21 cellular contexts compared by ENCODE assay signal in the genomic region with DNA sequence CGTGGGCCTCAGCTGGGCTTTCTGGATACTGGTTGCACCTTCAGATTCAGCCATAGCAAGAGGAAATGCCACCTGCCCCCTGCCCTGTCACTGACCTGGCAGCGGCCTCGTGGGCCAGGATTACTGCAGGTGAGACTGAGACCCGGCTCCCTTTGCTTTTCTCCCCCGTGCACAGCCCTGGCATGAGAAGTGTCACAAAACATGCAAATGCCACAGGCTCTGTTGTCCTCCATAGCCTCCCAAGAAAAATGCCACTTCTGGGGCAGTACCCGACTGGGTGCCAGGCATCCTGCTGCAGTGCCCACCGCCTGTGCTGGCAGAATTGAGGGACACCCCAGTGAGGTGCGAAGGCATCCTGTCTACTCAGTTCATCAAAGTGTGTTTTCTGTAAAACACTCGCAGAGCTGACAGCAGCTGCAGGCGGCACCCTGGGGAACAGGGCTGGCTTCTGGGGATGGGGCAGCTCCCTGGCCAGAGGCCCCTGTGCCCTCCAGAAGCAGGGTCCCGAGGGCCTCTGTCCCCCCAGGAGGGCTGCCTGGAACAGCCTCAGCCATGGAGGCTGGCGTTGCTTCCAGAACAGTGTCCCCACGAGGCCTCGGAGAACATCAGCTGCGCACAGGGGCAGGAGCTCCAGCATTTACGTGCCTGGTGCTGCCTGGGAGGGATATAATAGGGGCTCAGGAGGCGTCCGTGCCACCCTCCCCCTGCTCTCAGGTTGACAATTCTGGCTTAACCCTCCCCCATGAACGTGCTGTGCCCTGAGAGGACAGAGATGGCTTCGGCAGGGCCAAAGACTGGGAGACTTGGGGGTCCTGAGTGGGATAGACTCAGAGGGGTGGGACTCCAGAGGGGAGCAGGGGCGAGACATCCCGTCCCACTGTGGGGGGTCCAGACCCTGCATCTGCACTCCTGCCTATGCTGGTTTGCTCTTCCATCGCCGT.
DNase-seq lines count a peak whose midpoint lies in the region; ATAC-seq and TF ChIP-seq lines count a peak whose summit lies in the region.
"Had no signal": no experiment of that assay in that cellular context is flagged by ENCODE, and none has a peak within 500 bp of the region (broad histone marks: within the 10 kb centered on the region; RNA-seq: fewer than 3 reads in every experiment).

No MANE protein-coding gene starts in this region.

- H3K9me3 ChIP-seq in tibial artery: no peaks in the 10 kb centered on the region
- H3K9me3 ChIP-seq: adrenal gland, body of pancreas, neutrophil, SJSA1, thyroid gland had no signal

- no peak for TF ChIP-seq CTCF in coronary artery (IDR thresholded peaks at IDR 0.05)
- TF ChIP-seq CTCF in mesothelial cell of epicardium (IDR thresholded peaks at IDR 0.05; ENCODE audit: unreplicated experiment): no peak
- TF ChIP-seq CTCF in tibial artery (IDR thresholded peaks at IDR 0.05): no peak

- intact Hi-C loops in tibial artery (cut with DNase I; ENCODE audit: low total_unique reads): no loop called here

- peak; percentile 25 for DNase-seq in activated T-cell treated with anti-CD3 and anti-CD28 coated beads, Interleukin-2, amount 50 U/mL, for 24 hours
- no peak for DNase-seq in activated T-cell treated with anti-CD3 and anti-CD28 coated beads, Interleukin-2, amount 50 U/mL, for 4 hours
- peak; percentile 65 for DNase-seq in coronary artery (ENCODE audit: low spot score)
- peak; percentile 17 to 31 for DNase-seq in mesothelial cell of epicardium (ENCODE audit: low spot score in 2 of 2, unreplicated experiment in 2 of 2)
- peak; percentile 6 to 40 for DNase-seq in tibial artery
- DNase-seq in NCI-H1092 treated with DMSO at 0.1 percent for 48 hours (lab: John Stamatoyannopoulos, UW): no peak
- DNase-seq in NCI-H82 (lab: John Stamatoyannopoulos, UW): no peak
- DNase-seq: activated CD8-positive, alpha-beta T cell treated with anti-CD3 and anti-CD28 coated beads, Interleukin-2, amount 10 ng/mL, durations not matched to agents 7 days and 5 days; activated gamma-delta T cell treated with Interleukin-2 at 50 U/mL for 16 hours; body of pancreas; GM23248; NCI-H1105 treated with DMSO at 0.1 percent for 48 hours; NCI-H1930; NCI-H526 had no signal

- no peak overlapping the region for H3K4me3 ChIP-seq in coronary artery
- no peak overlapping the region for H3K4me3 ChIP-seq in tibial artery
- H3K4me3 ChIP-seq: adrenal gland, body of pancreas, GM23248, SJSA1, thyroid gland had no signal

- H3K36me3 ChIP-seq in tibial artery: no peaks in the 10 kb centered on the region
- H3K36me3 ChIP-seq: adrenal gland, neutrophil, SJSA1, thyroid gland had no signal

- H3K27me3 Mint-ChIP-seq in activated T-cell treated with anti-CD3 and anti-CD28 coated beads, Interleukin-2, amount 50 U/mL, for 24 hours: peaks cover 3% of the 10 kb centered on the region
- peaks cover 12% of the 10 kb centered on the region for H3K27me3 Mint-ChIP-seq in activated T-cell treated with anti-CD3 and anti-CD28 coated beads, Interleukin-2, amount 50 U/mL, for 4 hours (ENCODE audit: low read depth)
- peaks cover 38% of the 10 kb centered on the region for H3K27me3 Mint-ChIP-seq in mesothelial cell of epicardium (ENCODE audit: low read depth)
- H3K27me3 Mint-ChIP-seq: stimulated activated naive CD8-positive, alpha-beta T cell treated with anti-CD3 and anti-CD28 coated beads, Interleukin-15, Interleukin-2, amounts not matched to agents 100 ng/mL and 50 ng/mL, for 24 hours had no signal

- H3K27ac ChIP-seq in coronary artery: no peak overlapping the region
- H3K27ac ChIP-seq in tibial artery: no peak overlapping the region
- H3K27ac ChIP-seq: adrenal gland, body of pancreas, GM23248, neutrophil, SJSA1, thyroid gland had no signal

- H3K4me1 Mint-ChIP-seq in activated T-cell treated with anti-CD3 and anti-CD28 coated beads, Interleukin-2, amount 50 U/mL, for 24 hours (ENCODE audit: low read depth): no peaks in the 10 kb centered on the region
- no peaks in the 10 kb centered on the region for H3K4me1 Mint-ChIP-seq in activated T-cell treated with anti-CD3 and anti-CD28 coated beads, Interleukin-2, amount 50 U/mL, for 4 hours (ENCODE audit: low read depth)
- H3K4me1 Mint-ChIP-seq in mesothelial cell of epicardium: no peaks in the 10 kb centered on the region

- H3K9me3 Mint-ChIP-seq in activated T-cell treated with anti-CD3 and anti-CD28 coated beads, Interleukin-2, amount 50 U/mL, for 24 hours: no peaks in the 10 kb centered on the region
- H3K9me3 Mint-ChIP-seq in activated T-cell treated with anti-CD3 and anti-CD28 coated beads, Interleukin-2, amount 50 U/mL, for 4 hours: no peaks in the 10 kb centered on the region
- no peaks in the 10 kb centered on the region for H3K9me3 Mint-ChIP-seq in mesothelial cell of epicardium
- H3K9me3 Mint-ChIP-seq: CD4-positive, alpha-beta T cell; stimulated activated naive CD8-positive, alpha-beta T cell treated with anti-CD3 and anti-CD28 coated beads, Interleukin-15, Interleukin-2, amounts not matched to agents 100 ng/mL and 50 ng/mL, for 24 hours had no signal

- no peaks in the 10 kb centered on the region for H3K4me1 ChIP-seq in tibial artery
- H3K4me1 ChIP-seq: adrenal gland, body of pancreas, SJSA1, thyroid gland had no signal

- no peak for ATAC-seq in activated T-cell treated with anti-CD3 and anti-CD28 coated beads, Interleukin-2, amount 50 U/mL, for 4 hours
- no peak for ATAC-seq in HG03196 (IDR thresholded peaks at IDR 0.05; ENCODE audit: unreplicated experiment)
- ATAC-seq: activated CD8-positive, alpha-beta T cell treated with anti-CD3 and anti-CD28 coated beads, Interleukin-2, amount 10 ng/mL, durations not matched to agents 7 days and 5 days; body of pancreas had no signal

- no peak overlapping the region for H3K27ac Mint-ChIP-seq in activated T-cell treated with anti-CD3 and anti-CD28 coated beads, Interleukin-2, amount 50 U/mL, for 24 hours
- no peak overlapping the region for H3K27ac Mint-ChIP-seq in mesothelial cell of epicardium
- H3K27ac Mint-ChIP-seq: activated CD8-positive, alpha-beta T cell treated with anti-CD3 and anti-CD28 coated beads, Interleukin-2, amount 10 ng/mL, durations not matched to agents 7 days and 5 days; CD4-positive, alpha-beta T cell; stimulated activated naive CD8-positive, alpha-beta T cell treated with anti-CD3 and anti-CD28 coated beads, Interleukin-15, Interleukin-2, amounts not matched to agents 100 ng/mL and 50 ng/mL, for 24 hours had no signal

- H3K4me3 Mint-ChIP-seq in activated T-cell treated with anti-CD3 and anti-CD28 coated beads, Interleukin-2, amount 50 U/mL, for 24 hours: no peak overlapping the region
- H3K4me3 Mint-ChIP-seq in activated T-cell treated with anti-CD3 and anti-CD28 coated beads, Interleukin-2, amount 50 U/mL, for 4 hours: no peak overlapping the region
- no peak overlapping the region for H3K4me3 Mint-ChIP-seq in mesothelial cell of epicardium
- H3K4me3 Mint-ChIP-seq: activated CD8-positive, alpha-beta T cell treated with anti-CD3 and anti-CD28 coated beads, Interleukin-2, amount 10 ng/mL, durations not matched to agents 7 days and 5 days; CD4-positive, alpha-beta T cell; stimulated activated naive CD8-positive, alpha-beta T cell treated with anti-CD3 and anti-CD28 coated beads, Interleukin-15, Interleukin-2, amounts not matched to agents 100 ng/mL and 50 ng/mL, for 24 hours had no signal

- no peaks in the 10 kb centered on the region for H3K36me3 Mint-ChIP-seq in activated T-cell treated with anti-CD3 and anti-CD28 coated beads, Interleukin-2, amount 50 U/mL, for 24 hours (ENCODE audit: low read depth)
- no peaks in the 10 kb centered on the region for H3K36me3 Mint-ChIP-seq in activated T-cell treated with anti-CD3 and anti-CD28 coated beads, Interleukin-2, amount 50 U/mL, for 4 hours (ENCODE audit: insufficient read depth)
- H3K36me3 Mint-ChIP-seq in mesothelial cell of epicardium: no peaks in the 10 kb centered on the region

- peaks cover 0 to 86% of the 10 kb centered on the region in 2 donors for H3K27me3 ChIP-seq in tibial artery
- H3K27me3 ChIP-seq: adrenal gland, body of pancreas, SJSA1, thyroid gland had no signal

Comparison
In these comparisons a context has a peak if more than half of its experiments do, and no peak if none do; other contexts are left out.
1. DNase-seq: peak in activated T-cell treated with anti-CD3 and anti-CD28 coated beads, Interleukin-2, amount 50 U/mL, for 24 hours (single experiment), coronary artery (single experiment), mesothelial cell of epicardium (2 of 2) and tibial artery (2 of 2); none in activated T-cell treated with anti-CD3 and anti-CD28 coated beads, Interleukin-2, amount 50 U/mL, for 4 hours (single experiment), NCI-H1092 treated with DMSO at 0.1 percent for 48 hours (single experiment) and NCI-H82 (single experiment).